Comparison of ENCODE assay signal across 14 cellular contexts in the genomic region with DNA sequence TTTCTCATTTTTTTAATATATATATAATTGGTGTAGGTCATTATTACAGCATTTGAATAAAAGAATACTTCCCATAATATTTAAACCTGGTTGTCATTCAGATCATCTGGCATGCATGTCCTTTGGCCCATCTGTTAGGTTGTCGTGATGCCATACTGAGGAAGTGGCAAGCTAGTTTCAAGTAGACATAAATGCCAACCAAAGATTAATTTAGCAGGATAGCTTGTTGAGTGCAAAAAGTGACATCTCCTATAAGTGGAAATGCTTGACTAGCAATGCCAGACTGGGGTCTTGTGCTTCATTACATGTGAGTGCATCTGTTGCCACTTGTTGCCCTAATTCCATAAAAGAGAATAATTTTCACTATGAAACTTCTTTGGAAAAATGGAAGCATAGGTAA.
DNase-seq lines count a peak whose midpoint lies in the region; ATAC-seq lines count a peak whose summit lies in the region.
"Had no signal": no experiment of that assay in that cellular context is flagged by ENCODE, and none has a peak within 500 bp of the region (broad histone marks: within the 10 kb centered on the region; RNA-seq: fewer than 3 reads in every experiment).

No MANE protein-coding gene starts in this region.

- no peak for ATAC-seq in HG03135 (IDR thresholded peaks at IDR 0.05; ENCODE audit: unreplicated experiment)

- in situ Hi-C loops in G401 (cut with HindIII; ENCODE audit: low sequenced_read_pairs), result no loop called here
- in situ Hi-C loops in ACHN (cut with HindIII; ENCODE audit: low pct_ligation_motif_present, low pct_unique_long_range_greater_than_20kb, low sequenced_read_pairs), result no loop called here

- DNase-seq in Ammon's horn (ENCODE audit: low spot score) (peak; percentile 6), G401 (ENCODE audit: low spot score) (peak; percentile 98), NCI-H446 treated with DMSO at 0.1 percent for 48 hours (lab: John Stamatoyannopoulos, UW) (peak; percentile 90), cerebellar cortex (ENCODE audit: low spot score) (peak; percentile 98), ACHN (no peak), T-helper 2 cell (no peak)
- DNase-seq: AML-193; CD4-positive, alpha-beta memory T cell; DMS153; DMS79; GF-D8; H9; KG1 had no signal

Comparison
In these comparisons a context has a peak if more than half of its experiments do, and no peak if none do; other contexts are left out.
1. DNase-seq: peak in Ammon's horn (single experiment), G401 (single experiment), NCI-H446 treated with DMSO at 0.1 percent for 48 hours (single experiment) and cerebellar cortex (single experiment); none in ACHN (single experiment) and T-helper 2 cell (0 of 5).